In genomic region chr4:10098770-10099139, GRCh38 we compare ENCODE assay signal across 9 cellular contexts. TPM values are rescaled to one million over a fixed set of nuclear protein-coding genes. Genes with fewer than 3 reads are reported as not detected.
DNase-seq lines count a peak whose midpoint lies in the region; ATAC-seq, FAIRE-seq and TF ChIP-seq lines count a peak whose summit lies in the region.
"Had no signal": no experiment of that assay in that cellular context is flagged by ENCODE, and none has a peak within 500 bp of the region (broad histone marks: within the 10 kb centered on the region; RNA-seq: fewer than 3 reads in every experiment).

No MANE protein-coding gene starts in this region.

- H3K79me2 ChIP-seq in K562 (ENCODE audit: control insufficient read depth, insufficient read depth, low read length) (peaks cover 75% of the 10 kb centered on the region), trophoblast cell (ENCODE audit: control insufficient read depth, insufficient read depth, low read length, poor library complexity) (peaks cover 27% of the 10 kb centered on the region)

- H3K4ac ChIP-seq in trophoblast cell (ENCODE audit: low read depth, low read length) = peak overlapping the region; percentile 32

- H3K23ac ChIP-seq in trophoblast cell (ENCODE audit: low read length) = no peak overlapping the region

- intact Hi-C loops in K562 (cut with micrococcal nuclease) = no loop called here

- no peak for TF ChIP-seq CTCF in K562 (IDR thresholded peaks at IDR 0.05 in 2 of 3, conservative IDR thresholded peaks at IDR 0.05 in 1 of 3; ENCODE audit: insufficient read depth in 2 of 3, low read depth in 1 of 3, low read length in 3 of 3)

- H3K36me3 ChIP-seq in K562 (ENCODE audit: control insufficient read depth, insufficient read depth, low read length) (peaks cover 98% of the 10 kb centered on the region), trophoblast cell (ENCODE audit: control insufficient read depth in 1 of 2, insufficient read depth in 2 of 2, low read length in 2 of 2) (peaks cover 93 to 94% of the 10 kb centered on the region in 2 experiments)

- H4K8ac ChIP-seq in trophoblast cell (ENCODE audit: low read depth, low read length) = no peak overlapping the region

- DNase-seq in ELR (ENCODE audit: low read depth) (peak; percentile 82), RPMI7951 (ENCODE audit: low read depth) (peak; percentile 84), K562 (ENCODE audit: extremely low read depth in 1 of 4, low spot score in 3 of 4) (no peak), trophoblast cell (no peak), NCI-H146 treated with DMSO at 0.1 percent for 48 hours (lab: John Stamatoyannopoulos, UW; ENCODE audit: unreplicated experiment) (no peak), NCI-H526 treated with DMSO at 0.1 percent for 48 hours (lab: John Stamatoyannopoulos, UW) (no peak), NOMO-1 treated with DMSO at 0.1 percent for 48 hours (lab: John Stamatoyannopoulos, UW; ENCODE audit: unreplicated experiment) (no peak), epidermal melanocyte (ENCODE audit: insufficient read length, low spot score) (no peak)
- DNase-seq: NCI-H446 had no signal

- H2BK120ac ChIP-seq in trophoblast cell (ENCODE audit: insufficient read depth, low read length, poor library complexity) = no peak overlapping the region

- POLR2A ChIA-PET in K562 (lab: Yijun Ruan, JAX) = interaction anchor here (2.3 kb wide), 1 partner anchor 19 kb away, joined by 14 read pairs; the partner anchor contains the start of gene WDR1

- no peak overlapping the region for H4K91ac ChIP-seq in trophoblast cell (ENCODE audit: low read depth, low read length)

- H3K9ac ChIP-seq in K562 (ENCODE audit: insufficient read depth in 1 of 2, low read depth in 2 of 2, low read length in 2 of 2) (no peak overlapping the region), trophoblast cell (ENCODE audit: low read length) (no peak overlapping the region)

- ATAC-seq in K562 = no peak; the same call in 2 of the 3 replicates

- WGBS in K562 (ENCODE audit: insufficient coverage, low coverage, missing lambda C conversion rate) = 85% methylated on average over 9 of the region's 10 CpGs
- no CpG with 5 or more reads among the region's 10 CpGs for WGBS in trophoblast cell (ENCODE audit: extremely low coverage, insufficient coverage, insufficient read length)

- H3K18ac ChIP-seq in trophoblast cell (ENCODE audit: low read length) = no peak overlapping the region

- no peak overlapping the region for H2BK5ac ChIP-seq in trophoblast cell (ENCODE audit: low read depth, low read length, poor library complexity)

- H3K27me3 ChIP-seq in K562 (ENCODE audit: control insufficient read depth in 2 of 2, insufficient read depth in 2 of 2, low read length in 2 of 2) (no peaks in the 10 kb centered on the region), trophoblast cell (ENCODE audit: insufficient read depth, low read length) (no peaks in the 10 kb centered on the region)

- no peak for TF ChIP-seq POLR2A in K562 (conservative IDR thresholded peaks at IDR 0.05)

- no peak for TF ChIP-seq EP300 in K562 (IDR thresholded peaks at IDR 0.05; ENCODE audit: low read length)

- peaks cover 16% of the 10 kb centered on the region for H3K9me1 ChIP-seq in K562 (ENCODE audit: control insufficient read depth, insufficient read depth, low read length)

- H3K9me3 ChIP-seq in K562 (replicated peaks; ENCODE audit: control insufficient read depth, insufficient read depth, low read depth, low read length) (no peaks in the 10 kb centered on the region), trophoblast cell (ENCODE audit: insufficient read depth, low read depth, low read length) (no peaks in the 10 kb centered on the region)

- TF ChIP-seq RAD21 in K562 (CRISPR knock-in tag; conservative IDR thresholded peaks at IDR 0.05 in 1 of 2, IDR thresholded peaks at IDR 0.05 in 1 of 2) = no peak

- H3K79me1 ChIP-seq in trophoblast cell (ENCODE audit: low read length) = no peaks in the 10 kb centered on the region

- FAIRE-seq in K562 (lab: Jason Lieb, UNC) = no peak

- H4K12ac ChIP-seq in trophoblast cell (ENCODE audit: low read depth, low read length) = no peak overlapping the region

- H3K27ac ChIP-seq in K562 (ENCODE audit: extremely low read depth, low read depth, low read length) (no peak overlapping the region), trophoblast cell (ENCODE audit: low read depth, low read length) (no peak overlapping the region)

- H3K14ac ChIP-seq in trophoblast cell (ENCODE audit: low read length) = no peak overlapping the region

- no peak overlapping the region for H3K4me2 ChIP-seq in K562 (ENCODE audit: insufficient read depth, low read length)
- no peak overlapping the region for H3K4me2 ChIP-seq in trophoblast cell (ENCODE audit: low read length)

- H2AK5ac ChIP-seq in trophoblast cell (ENCODE audit: low read length) = no peak overlapping the region

- CTCF ChIA-PET in K562 (lab: Yijun Ruan, JAX; ENCODE audit: low intra/inter-chr PET ratio) = no interaction called here

- peaks cover 28% of the 10 kb centered on the region for H4K20me1 ChIP-seq in K562 (replicated peaks; ENCODE audit: control insufficient read depth, insufficient read depth, low read length)

- H3K4me1 ChIP-seq in K562 (replicated peaks in 1 of 2; ENCODE audit: control insufficient read depth in 2 of 2, insufficient read depth in 2 of 2, low read length in 2 of 2) (peaks cover 12 to 20% of the 10 kb centered on the region in 2 experiments; a peak in 4 of 5 replicates), trophoblast cell (ENCODE audit: control insufficient read depth in 1 of 2, insufficient read depth in 2 of 2, low read length in 2 of 2) (peaks cover 20 to 25% of the 10 kb centered on the region in 2 experiments)

- H2AFZ ChIP-seq in K562 (ENCODE audit: low read depth, low read length) (no peak overlapping the region), trophoblast cell (ENCODE audit: insufficient read depth, low read length, poor library complexity) (no peak overlapping the region)

- H2BK12ac ChIP-seq in trophoblast cell (ENCODE audit: low read length) = no peak overlapping the region

- in situ Hi-C loops in K562 (cut with MboI) = no loop called here

- H3K4me3 ChIP-seq in K562 (no peak overlapping the region), trophoblast cell (ENCODE audit: low read depth, low read length) (no peak overlapping the region)

- BruUV-seq in K562 (replicated peaks; lab: Mats Ljungman, UMichigan) = no TSS peak

TF ChIP-seq in K562, 482 proteins besides CTCF, POLR2A, EP300 and RAD21 (continues in another document):
- TF ChIP-seq RREB1 (CRISPR knock-in tag; IDR thresholded peaks at IDR 0.05) = no peak

RNA-seq across cellular contexts. Expression of gene WDR1, which starts 17.8 kb away (rescaled TPM):
- total RNA-seq in RPMI7951 (2014; rRNA removed; shearing (Covaris generic)) = 168 and 180 TPM in 2 replicates
- 72.4 and 125 TPM in 2 replicates for total RNA-seq in K562 (2011; cell fraction: chromatin; rRNA removed; ENCODE audit: low replicate concordance)
- total RNA-seq in K562 (2011; cell fraction: nucleolus; rRNA removed) = 75.3 and 90.2 TPM in 2 replicates
- 64.2 and 70.3 TPM in 2 replicates for total RNA-seq in K562 (2011; cell fraction: nucleoplasm; rRNA removed)
- total RNA-seq in K562 (2014; rRNA removed) (151 and 154 TPM in 2 replicates), K562 (2014; rRNA removed; fragmentation: Illumina TruSeq; extraction: Trizol) (111 and 112 TPM in 2 replicates), K562 (2015; rRNA removed; fragmentation: Illumina TruSeq; extraction: Trizol) (120 and 124 TPM in 2 replicates), K562 (2021) (186 and 213 TPM in 2 replicates)
- polyA plus RNA-seq in K562 (2011; rRNA removed) (140 and 186 TPM in 2 replicates), K562 (2014; fragmentation: Illumina TruSeq; extraction: Trizol) (139 and 149 TPM in 2 replicates), K562 (2014; fragmentation: Nextera tagmentation; extraction: Ambion mirVana) (10 to 100 TPM; 16.1 to 23.0 TPM), K562 (2014; rRNA removed) (120 and 125 TPM in 2 replicates)
- 176 and 298 TPM in 2 replicates for polyA plus RNA-seq in K562 (2011; cell fraction: cytosol; rRNA removed)
- 133 and 190 TPM in 2 replicates for polyA plus RNA-seq in K562 (2011; cell fraction: nucleus; rRNA removed)
- polyA plus RNA-seq in K562 (2012) = 144 and 177 TPM in 2 replicates
- 188 and 256 TPM in 2 replicates for polyA minus RNA-seq in K562 (2011; rRNA and poly(A)+ RNA removed)
- polyA minus RNA-seq in K562 (2011; cell fraction: cytosol; rRNA and poly(A)+ RNA removed) = 111 and 132 TPM in 2 replicates
- polyA minus RNA-seq in K562 (2011; cell fraction: nucleus; rRNA and poly(A)+ RNA removed) = 53.7 and 56.2 TPM in 2 replicates
- polyA plus RNA-seq in trophoblast cell (2013) = 349 and 360 TPM in 2 replicates

Comparison
In these comparisons a context has a peak if more than half of its experiments do, and no peak if none do; other contexts are left out.
1. DNase-seq: peak in ELR (single experiment) and RPMI7951 (single experiment); none in K562 (0 of 4), trophoblast cell (0 of 2), NCI-H146 treated with DMSO at 0.1 percent for 48 hours (single experiment), NCI-H526 treated with DMSO at 0.1 percent for 48 hours (single experiment), NOMO-1 treated with DMSO at 0.1 percent for 48 hours (single experiment) and epidermal melanocyte (single experiment).